ENCODE assay signal across 1 cellular context in the genomic region with DNA sequence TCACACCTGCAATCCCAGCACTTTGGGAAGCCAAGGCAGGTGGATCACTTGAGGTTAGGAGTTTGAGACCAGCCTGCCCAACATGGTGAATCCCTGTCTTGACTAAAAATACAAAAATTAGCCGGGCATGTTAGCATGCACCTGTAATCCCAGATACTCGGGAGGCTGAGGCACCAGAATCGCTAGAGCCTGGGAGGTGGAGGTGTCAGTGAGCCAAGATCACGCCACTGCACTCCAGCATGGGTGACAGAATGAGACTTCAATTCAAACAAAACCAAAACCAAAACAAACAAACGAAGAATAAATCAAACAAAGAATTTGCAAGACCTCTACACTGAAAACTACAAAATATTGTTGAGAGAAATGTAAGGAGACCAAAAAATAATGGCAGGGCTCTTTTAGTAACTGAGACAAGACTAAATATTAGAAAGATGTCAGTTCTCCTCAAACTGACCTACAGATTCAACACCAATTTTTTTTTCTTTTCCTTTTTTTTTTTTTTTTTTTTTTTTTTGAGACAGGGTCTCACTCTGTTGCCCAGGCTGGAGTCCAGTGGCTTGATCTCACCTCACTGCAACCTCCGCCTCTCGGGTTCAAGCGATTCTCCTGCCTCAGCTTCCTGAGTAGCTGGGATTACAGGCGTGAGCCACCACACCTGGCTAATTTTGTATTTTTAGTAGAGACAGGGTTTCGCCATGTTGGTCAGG.
TF ChIP-seq lines count a peak whose summit lies in the region.
"Not testable (repeated sequence)": the region's sequence is repeated elsewhere in the genome, so short reads cannot be mapped to it uniquely, and the experiment has no call there.

No MANE protein-coding gene starts in this region.

TF ChIP-seq in HepG2, 621 proteins besides CTCF, POLR2A, EP300 and RAD21 (continues in another document):
- TF ChIP-seq ZSCAN9 (CRISPR knock-in tag; IDR thresholded peaks at IDR 0.05; ENCODE audit: borderline replicate concordance), result 0 out of 2 replicates have a peak, but pooled peaks have one; percentile 25
- TF ChIP-seq, protein P1, sequence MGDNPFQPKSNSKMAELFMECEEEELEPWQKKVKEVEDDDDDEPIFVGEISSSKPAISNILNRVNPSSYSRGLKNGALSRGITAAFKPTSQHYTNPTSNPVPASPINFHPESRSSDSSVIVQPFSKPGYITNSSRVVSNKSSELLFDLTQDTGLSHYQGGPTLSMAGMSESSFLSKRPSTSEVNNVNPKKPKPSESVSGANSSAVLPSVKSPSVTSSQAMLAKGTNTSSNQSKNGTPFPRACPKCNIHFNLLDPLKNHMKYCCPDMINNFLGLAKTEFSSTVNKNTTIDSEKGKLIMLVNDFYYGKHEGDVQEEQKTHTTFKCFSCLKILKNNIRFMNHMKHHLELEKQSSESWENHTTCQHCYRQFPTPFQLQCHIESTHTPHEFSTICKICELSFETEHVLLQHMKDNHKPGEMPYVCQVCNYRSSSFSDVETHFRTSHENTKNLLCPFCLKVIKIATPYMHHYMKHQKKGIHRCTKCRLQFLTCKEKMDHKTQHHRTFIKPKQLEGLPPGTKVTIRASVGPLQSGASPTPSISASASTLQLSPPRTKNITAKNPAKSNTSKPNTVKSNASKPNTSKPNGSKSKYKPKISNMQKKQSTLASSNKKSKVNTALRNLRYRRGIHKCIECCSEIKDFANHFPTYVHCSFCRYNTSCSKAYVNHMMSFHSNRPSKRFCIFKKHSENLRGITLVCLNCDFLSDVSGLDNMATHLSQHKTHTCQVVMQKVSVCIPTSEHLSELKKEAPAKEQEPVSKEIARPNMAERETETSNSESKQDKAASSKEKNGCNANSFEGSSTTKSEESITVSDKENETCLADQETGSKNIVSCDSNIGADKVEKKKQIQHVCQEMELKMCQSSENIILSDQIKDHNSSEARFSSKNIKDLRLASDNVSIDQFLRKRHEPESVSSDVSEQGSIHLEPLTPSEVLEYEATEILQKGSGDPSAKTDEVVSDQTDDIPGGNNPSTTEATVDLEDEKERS (CRISPR knock-in tag; IDR thresholded peaks at IDR 0.05), result peak; percentile 11; the same call in 1 of the 2 replicates
- 0 out of 2 replicates have a peak, but pooled peaks have one; percentile 41 for TF ChIP-seq BRCA1 (CRISPR knock-in tag; IDR thresholded peaks at IDR 0.05)
- TF ChIP-seq WIZ (CRISPR knock-in tag; IDR thresholded peaks at IDR 0.05), result 0 out of 2 replicates have a peak, but pooled peaks have one; percentile 10
- TF ChIP-seq, protein P2, sequence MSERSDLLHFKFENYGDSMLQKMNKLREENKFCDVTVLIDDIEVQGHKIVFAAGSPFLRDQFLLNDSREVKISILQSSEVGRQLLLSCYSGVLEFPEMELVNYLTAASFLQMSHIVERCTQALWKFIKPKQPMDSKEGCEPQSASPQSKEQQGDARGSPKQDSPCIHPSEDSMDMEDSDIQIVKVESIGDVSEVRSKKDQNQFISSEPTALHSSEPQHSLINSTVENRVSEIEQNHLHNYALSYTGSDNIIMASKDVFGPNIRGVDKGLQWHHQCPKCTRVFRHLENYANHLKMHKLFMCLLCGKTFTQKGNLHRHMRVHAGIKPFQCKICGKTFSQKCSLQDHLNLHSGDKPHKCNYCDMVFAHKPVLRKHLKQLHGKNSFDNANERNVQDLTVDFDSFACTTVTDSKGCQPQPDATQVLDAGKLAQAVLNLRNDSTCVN (CRISPR knock-in tag; IDR thresholded peaks at IDR 0.05; ENCODE audit: borderline replicate concordance), result 0 out of 2 replicates have a peak, but pooled peaks have one; percentile 53
- 0 out of 2 replicates have a peak, but pooled peaks have one; percentile 3 for TF ChIP-seq MIER3 (CRISPR knock-in tag; IDR thresholded peaks at IDR 0.05; ENCODE audit: borderline replicate concordance)
- 0 out of 2 replicates have a peak, but pooled peaks have one; percentile 24 for TF ChIP-seq ZNF790 (CRISPR knock-in tag; IDR thresholded peaks at IDR 0.05; ENCODE audit: borderline replicate concordance)
- not testable (repeated sequence) for TF ChIP-seq SOX13, NR2F6 (IDR thresholded peaks at IDR 0.05)
- TF ChIP-seq SOX13 (CRISPR knock-in tag; conservative IDR thresholded peaks at IDR 0.05 in 1 of 2, IDR thresholded peaks at IDR 0.05 in 1 of 2), result peak in 1 of 2 experiments; percentile 57; a peak in 2 of 4 replicates
- TF ChIP-seq TEAD3 (CRISPR knock-in tag; optimal IDR thresholded peaks at IDR 0.05; ENCODE audit: borderline replicate concordance), result peak; percentile 22
- TF ChIP-seq ZC3H4 (CRISPR knock-in tag; IDR thresholded peaks at IDR 0.05; ENCODE audit: borderline replicate concordance), result peak; percentile 45; the same call in 1 of the 2 replicates
- 0 out of 2 replicates have a peak, but pooled peaks have one; percentile 13 for TF ChIP-seq ZNF619 (CRISPR knock-in tag; IDR thresholded peaks at IDR 0.05)
- peak; percentile 21; the same call in 1 of the 2 replicates for TF ChIP-seq SOX5 (CRISPR knock-in tag; IDR thresholded peaks at IDR 0.05; ENCODE audit: borderline replicate concordance)
- TF ChIP-seq, protein P3, sequence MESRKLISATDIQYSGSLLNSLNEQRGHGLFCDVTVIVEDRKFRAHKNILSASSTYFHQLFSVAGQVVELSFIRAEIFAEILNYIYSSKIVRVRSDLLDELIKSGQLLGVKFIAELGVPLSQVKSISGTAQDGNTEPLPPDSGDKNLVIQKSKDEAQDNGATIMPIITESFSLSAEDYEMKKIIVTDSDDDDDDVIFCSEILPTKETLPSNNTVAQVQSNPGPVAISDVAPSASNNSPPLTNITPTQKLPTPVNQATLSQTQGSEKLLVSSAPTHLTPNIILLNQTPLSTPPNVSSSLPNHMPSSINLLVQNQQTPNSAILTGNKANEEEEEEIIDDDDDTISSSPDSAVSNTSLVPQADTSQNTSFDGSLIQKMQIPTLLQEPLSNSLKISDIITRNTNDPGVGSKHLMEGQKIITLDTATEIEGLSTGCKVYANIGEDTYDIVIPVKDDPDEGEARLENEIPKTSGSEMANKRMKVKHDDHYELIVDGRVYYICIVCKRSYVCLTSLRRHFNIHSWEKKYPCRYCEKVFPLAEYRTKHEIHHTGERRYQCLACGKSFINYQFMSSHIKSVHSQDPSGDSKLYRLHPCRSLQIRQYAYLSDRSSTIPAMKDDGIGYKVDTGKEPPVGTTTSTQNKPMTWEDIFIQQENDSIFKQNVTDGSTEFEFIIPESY (CRISPR knock-in tag; IDR thresholded peaks at IDR 0.05), result peak; percentile 39; the same call in 1 of the 2 replicates
- TF ChIP-seq, protein P4, sequence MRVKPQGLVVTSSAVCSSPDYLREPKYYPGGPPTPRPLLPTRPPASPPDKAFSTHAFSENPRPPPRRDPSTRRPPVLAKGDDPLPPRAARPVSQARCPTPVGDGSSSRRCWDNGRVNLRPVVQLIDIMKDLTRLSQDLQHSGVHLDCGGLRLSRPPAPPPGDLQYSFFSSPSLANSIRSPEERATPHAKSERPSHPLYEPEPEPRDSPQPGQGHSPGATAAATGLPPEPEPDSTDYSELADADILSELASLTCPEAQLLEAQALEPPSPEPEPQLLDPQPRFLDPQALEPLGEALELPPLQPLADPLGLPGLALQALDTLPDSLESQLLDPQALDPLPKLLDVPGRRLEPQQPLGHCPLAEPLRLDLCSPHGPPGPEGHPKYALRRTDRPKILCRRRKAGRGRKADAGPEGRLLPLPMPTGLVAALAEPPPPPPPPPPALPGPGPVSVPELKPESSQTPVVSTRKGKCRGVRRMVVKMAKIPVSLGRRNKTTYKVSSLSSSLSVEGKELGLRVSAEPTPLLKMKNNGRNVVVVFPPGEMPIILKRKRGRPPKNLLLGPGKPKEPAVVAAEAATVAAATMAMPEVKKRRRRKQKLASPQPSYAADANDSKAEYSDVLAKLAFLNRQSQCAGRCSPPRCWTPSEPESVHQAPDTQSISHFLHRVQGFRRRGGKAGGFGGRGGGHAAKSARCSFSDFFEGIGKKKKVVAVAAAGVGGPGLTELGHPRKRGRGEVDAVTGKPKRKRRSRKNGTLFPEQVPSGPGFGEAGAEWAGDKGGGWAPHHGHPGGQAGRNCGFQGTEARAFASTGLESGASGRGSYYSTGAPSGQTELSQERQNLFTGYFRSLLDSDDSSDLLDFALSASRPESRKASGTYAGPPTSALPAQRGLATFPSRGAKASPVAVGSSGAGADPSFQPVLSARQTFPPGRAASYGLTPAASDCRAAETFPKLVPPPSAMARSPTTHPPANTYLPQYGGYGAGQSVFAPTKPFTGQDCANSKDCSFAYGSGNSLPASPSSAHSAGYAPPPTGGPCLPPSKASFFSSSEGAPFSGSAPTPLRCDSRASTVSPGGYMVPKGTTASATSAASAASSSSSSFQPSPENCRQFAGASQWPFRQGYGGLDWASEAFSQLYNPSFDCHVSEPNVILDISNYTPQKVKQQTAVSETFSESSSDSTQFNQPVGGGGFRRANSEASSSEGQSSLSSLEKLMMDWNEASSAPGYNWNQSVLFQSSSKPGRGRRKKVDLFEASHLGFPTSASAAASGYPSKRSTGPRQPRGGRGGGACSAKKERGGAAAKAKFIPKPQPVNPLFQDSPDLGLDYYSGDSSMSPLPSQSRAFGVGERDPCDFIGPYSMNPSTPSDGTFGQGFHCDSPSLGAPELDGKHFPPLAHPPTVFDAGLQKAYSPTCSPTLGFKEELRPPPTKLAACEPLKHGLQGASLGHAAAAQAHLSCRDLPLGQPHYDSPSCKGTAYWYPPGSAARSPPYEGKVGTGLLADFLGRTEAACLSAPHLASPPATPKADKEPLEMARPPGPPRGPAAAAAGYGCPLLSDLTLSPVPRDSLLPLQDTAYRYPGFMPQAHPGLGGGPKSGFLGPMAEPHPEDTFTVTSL (CRISPR knock-in tag; IDR thresholded peaks at IDR 0.05; ENCODE audit: borderline replicate concordance), result peak; percentile 28; the same call in 1 of the 2 replicates
- TF ChIP-seq ZNF292 (CRISPR knock-in tag; IDR thresholded peaks at IDR 0.05; ENCODE audit: borderline replicate concordance, low read depth), result 0 out of 2 replicates have a peak, but pooled peaks have one; percentile 25
- TF ChIP-seq NR2F6 (CRISPR knock-in tag; IDR thresholded peaks at IDR 0.05), result peak; percentile 19; the same call in 1 of the 2 replicates
- peak; percentile 68 for TF ChIP-seq GATAD2A (CRISPR knock-in tag; IDR thresholded peaks at IDR 0.05)
- 0 out of 2 replicates have a peak, but pooled peaks have one; percentile 25 for TF ChIP-seq NCOA2 (CRISPR knock-in tag; IDR thresholded peaks at IDR 0.05)
- TF ChIP-seq GFI1 (CRISPR knock-in tag; IDR thresholded peaks at IDR 0.05; ENCODE audit: borderline replicate concordance), result peak; percentile 83
- TF ChIP-seq BHLHE40 (IDR thresholded peaks at IDR 0.05; ENCODE audit: low read length), result 0 out of 2 replicates have a peak, but pooled peaks have one; percentile 7
- TF ChIP-seq ZNF460 (CRISPR knock-in tag; IDR thresholded peaks at IDR 0.05; ENCODE audit: borderline replicate concordance), result 0 out of 2 replicates have a peak, but pooled peaks have one; percentile 60
- TF ChIP-seq, protein P5, sequence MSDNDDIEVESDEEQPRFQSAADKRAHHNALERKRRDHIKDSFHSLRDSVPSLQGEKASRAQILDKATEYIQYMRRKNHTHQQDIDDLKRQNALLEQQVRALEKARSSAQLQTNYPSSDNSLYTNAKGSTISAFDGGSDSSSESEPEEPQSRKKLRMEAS (IDR thresholded peaks at IDR 0.05), result 0 out of 2 replicates have a peak, but pooled peaks have one; percentile 18
- TF ChIP-seq, protein P6, sequence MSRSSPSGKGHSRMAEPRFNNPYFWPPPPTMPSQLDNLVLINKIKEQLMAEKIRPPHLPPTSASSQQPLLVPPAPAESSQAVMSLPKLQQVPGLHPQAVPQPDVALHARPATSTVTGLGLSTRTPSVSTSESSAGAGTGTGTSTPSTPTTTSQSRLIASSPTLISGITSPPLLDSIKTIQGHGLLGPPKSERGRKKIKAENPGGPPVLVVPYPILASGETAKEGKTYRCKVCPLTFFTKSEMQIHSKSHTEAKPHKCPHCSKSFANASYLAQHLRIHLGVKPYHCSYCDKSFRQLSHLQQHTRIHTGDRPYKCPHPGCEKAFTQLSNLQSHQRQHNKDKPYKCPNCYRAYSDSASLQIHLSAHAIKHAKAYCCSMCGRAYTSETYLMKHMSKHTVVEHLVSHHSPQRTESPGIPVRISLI (CRISPR knock-in tag; IDR thresholded peaks at IDR 0.05; ENCODE audit: borderline replicate concordance), result peak; percentile 44; the same call in 1 of the 2 replicates
- peak; percentile 23; the same call in 1 of the 2 replicates for TF ChIP-seq HMG20A (CRISPR knock-in tag; IDR thresholded peaks at IDR 0.05; ENCODE audit: borderline replicate concordance)
- TF ChIP-seq CHD4 (IDR thresholded peaks at IDR 0.05; ENCODE audit: borderline replicate concordance, low read length), result 0 out of 2 replicates have a peak, but pooled peaks have one; percentile 49
- TF ChIP-seq FOSL2 (CRISPR knock-in tag; IDR thresholded peaks at IDR 0.05), result 0 out of 2 replicates have a peak, but pooled peaks have one; percentile 8
- TF ChIP-seq SNAI1 (CRISPR knock-in tag; IDR thresholded peaks at IDR 0.05; ENCODE audit: borderline replicate concordance), result peak; percentile 88; the same call in 1 of the 2 replicates
- peak; percentile 33; the same call in 1 of the 2 replicates for TF ChIP-seq ZNF792 (CRISPR knock-in tag; IDR thresholded peaks at IDR 0.05)
- TF ChIP-seq, protein P7, sequence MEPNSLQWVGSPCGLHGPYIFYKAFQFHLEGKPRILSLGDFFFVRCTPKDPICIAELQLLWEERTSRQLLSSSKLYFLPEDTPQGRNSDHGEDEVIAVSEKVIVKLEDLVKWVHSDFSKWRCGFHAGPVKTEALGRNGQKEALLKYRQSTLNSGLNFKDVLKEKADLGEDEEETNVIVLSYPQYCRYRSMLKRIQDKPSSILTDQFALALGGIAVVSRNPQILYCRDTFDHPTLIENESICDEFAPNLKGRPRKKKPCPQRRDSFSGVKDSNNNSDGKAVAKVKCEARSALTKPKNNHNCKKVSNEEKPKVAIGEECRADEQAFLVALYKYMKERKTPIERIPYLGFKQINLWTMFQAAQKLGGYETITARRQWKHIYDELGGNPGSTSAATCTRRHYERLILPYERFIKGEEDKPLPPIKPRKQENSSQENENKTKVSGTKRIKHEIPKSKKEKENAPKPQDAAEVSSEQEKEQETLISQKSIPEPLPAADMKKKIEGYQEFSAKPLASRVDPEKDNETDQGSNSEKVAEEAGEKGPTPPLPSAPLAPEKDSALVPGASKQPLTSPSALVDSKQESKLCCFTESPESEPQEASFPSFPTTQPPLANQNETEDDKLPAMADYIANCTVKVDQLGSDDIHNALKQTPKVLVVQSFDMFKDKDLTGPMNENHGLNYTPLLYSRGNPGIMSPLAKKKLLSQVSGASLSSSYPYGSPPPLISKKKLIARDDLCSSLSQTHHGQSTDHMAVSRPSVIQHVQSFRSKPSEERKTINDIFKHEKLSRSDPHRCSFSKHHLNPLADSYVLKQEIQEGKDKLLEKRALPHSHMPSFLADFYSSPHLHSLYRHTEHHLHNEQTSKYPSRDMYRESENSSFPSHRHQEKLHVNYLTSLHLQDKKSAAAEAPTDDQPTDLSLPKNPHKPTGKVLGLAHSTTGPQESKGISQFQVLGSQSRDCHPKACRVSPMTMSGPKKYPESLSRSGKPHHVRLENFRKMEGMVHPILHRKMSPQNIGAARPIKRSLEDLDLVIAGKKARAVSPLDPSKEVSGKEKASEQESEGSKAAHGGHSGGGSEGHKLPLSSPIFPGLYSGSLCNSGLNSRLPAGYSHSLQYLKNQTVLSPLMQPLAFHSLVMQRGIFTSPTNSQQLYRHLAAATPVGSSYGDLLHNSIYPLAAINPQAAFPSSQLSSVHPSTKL (CRISPR knock-in tag; IDR thresholded peaks at IDR 0.05), result peak; percentile 54; the same call in 1 of the 2 replicates
- peak; percentile 34; the same call in 1 of the 2 replicates for TF ChIP-seq FOXA3 (CRISPR knock-in tag; IDR thresholded peaks at IDR 0.05)
- TF ChIP-seq ZNF121 (CRISPR knock-in tag; IDR thresholded peaks at IDR 0.05), result peak; percentile 97
- 0 out of 2 replicates have a peak, but pooled peaks have one; percentile 13 for TF ChIP-seq ZNF567 (CRISPR knock-in tag; IDR thresholded peaks at IDR 0.05; ENCODE audit: borderline replicate concordance)
